ENCODE assay signal across 24 cellular contexts in the genomic region with DNA sequence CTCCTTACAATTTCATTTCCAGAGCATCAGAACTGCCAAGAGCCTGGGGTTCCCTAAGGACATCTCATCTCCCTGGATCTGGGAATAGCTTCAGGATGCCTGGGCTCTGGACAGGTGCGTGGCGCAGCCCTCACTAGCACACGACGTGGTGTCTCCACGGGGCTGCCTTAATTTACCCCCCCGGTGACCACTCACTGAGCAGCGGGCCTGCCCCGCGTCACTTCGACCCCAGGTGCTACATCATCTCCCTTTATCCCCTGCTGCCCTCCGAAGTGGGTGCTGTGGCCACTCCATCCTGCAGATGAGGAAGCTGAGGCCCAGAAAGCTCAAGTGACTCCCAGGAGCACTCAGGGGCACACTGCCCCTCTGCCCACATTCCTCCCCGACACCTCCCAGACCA.
"Had no signal": no experiment of that assay in that cellular context is flagged by ENCODE, and none has a peak within 500 bp of the region (broad histone marks: within the 10 kb centered on the region; RNA-seq: fewer than 3 reads in every experiment).

No MANE protein-coding gene starts in this region.

- H3K4me2 ChIP-seq: neural progenitor cell had no signal

- H3K4me3 ChIP-seq: neural progenitor cell, pancreas, psoas muscle, right lobe of liver, sigmoid colon, stomach, thoracic aorta, thyroid gland, tibial nerve, upper lobe of right lung, uterus had no signal

- ATAC-seq: naive thymus-derived CD4-positive, alpha-beta T cell; natural killer cell; pancreas; psoas muscle; right cardiac atrium; right lobe of liver; stimulated activated effector memory CD8-positive, alpha-beta T cell treated with anti-CD3 and anti-CD28 coated beads, Interleukin-12 subunit alpha, Interleukin-12 subunit beta, amount 100 ng/mL, for 72 hours; stimulated activated naive B cell treated with anti-CD40 and anti-IgM and Interleukin-4, amounts not matched to agents 10 μg/mL and 1 μg/mL and 100 μg/mL, for 72 hours; upper lobe of right lung had no signal

- H3K9me3 ChIP-seq: neutrophil, pancreas, psoas muscle, right lobe of liver, sigmoid colon, stomach, thoracic aorta, thyroid gland, tibial nerve, upper lobe of right lung, uterus had no signal

- H3K9ac ChIP-seq: neural progenitor cell had no signal

- H3K4me1 ChIP-seq: neural progenitor cell, pancreas, psoas muscle, right lobe of liver, sigmoid colon, stomach, thyroid gland, upper lobe of right lung, uterus had no signal

- H2AFZ ChIP-seq: neural progenitor cell had no signal

- H3K27ac ChIP-seq: neural progenitor cell, neutrophil, pancreas, psoas muscle, right lobe of liver, sigmoid colon, stomach, thoracic aorta, thyroid gland, tibial nerve, upper lobe of right lung, uterus had no signal

- H3K36me3 ChIP-seq: neural progenitor cell, neutrophil, pancreas, right lobe of liver, sigmoid colon, stomach, thoracic aorta, thyroid gland, tibial nerve, upper lobe of right lung, uterus had no signal

- H3K27me3 ChIP-seq: neural progenitor cell, pancreas, right lobe of liver, thyroid gland, uterus had no signal

- DNase-seq: naive thymus-derived CD4-positive, alpha-beta T cell; natural killer cell; nucleus accumbens; pancreas; psoas muscle; right cardiac atrium; right lobe of liver; sigmoid colon; small intestine; stimulated activated CD4-positive, alpha-beta T cell treated with anti-CD3 and anti-CD28 coated beads, Interleukin-15, amount 100 ng/mL, for 24 hours; stimulated activated CD4-positive, alpha-beta T cell treated with anti-CD3 and anti-CD28 coated beads, Interleukin-2, amount 100 ng/mL, for 24 hours; stimulated activated CD4-positive, alpha-beta T cell treated with anti-CD3 and anti-CD28 coated beads, Interleukin-2, amount 100 ng/mL, for 48 hours; stimulated activated CD4-positive, alpha-beta T cell treated with anti-CD3 and anti-CD28 coated beads, Interleukin-4, amount 100 ng/mL, for 24 hours; stimulated activated naive B cell treated with anti-CD40 and anti-IgM and Interleukin-4, amounts not matched to agents 10 μg/mL and 1 μg/mL and 100 μg/mL, for 72 hours; stimulated activated naive CD4-positive, alpha-beta T cell treated with Interleukin-2 at 50 U/mL for 16 hours; stomach; thyroid gland; upper lobe of right lung; uterus had no signal
